In genomic region chr2:87452861-87453260, GRCh38 we compare ENCODE assay signal across 8 cellular contexts.
A peak's percentile ranks its signal among the peaks of the same experiment; 100 is the strongest.
DNase-seq lines count a peak whose midpoint lies in the region; ATAC-seq and TF ChIP-seq lines count a peak whose summit lies in the region.
"Not testable (repeated sequence)": the region's sequence is repeated elsewhere in the genome, so short reads cannot be mapped to it uniquely, and the experiment has no call there.

No MANE protein-coding gene starts in this region.

- H3K36me3 ChIP-seq in left lung: not testable (repeated sequence)

- not testable (repeated sequence) for H3K4me1 ChIP-seq in left lung

- H3K4me3 Mint-ChIP-seq in activated T-helper 1 cell treated with anti-CD3 and anti-CD28 coated beads, Interleukin-12 subunit alpha, Interleukin-12 subunit beta, Interleukin-2, Interleukin-4 antibody, amounts not matched to agents 30 ng/mL and 10 ng/mL and 1 ng/mL, durations not matched to agents 14 hours and 24 hours and 36 hours: peak overlapping the region; percentile 42

- intact Hi-C loops in activated T-helper 1 cell treated with anti-CD3 and anti-CD28 coated beads, Interleukin-12 subunit alpha, Interleukin-12 subunit beta, Interleukin-2, Interleukin-4 antibody, amounts not matched to agents 30 ng/mL and 10 ng/mL and 1 ng/mL, durations not matched to agents 14 hours and 24 hours and 36 hours (cut with micrococcal nuclease); left lung (cut with DNase I); posterior vena cava (cut with DNase I): not testable (repeated sequence)

- H3K9me3 Mint-ChIP-seq in activated T-helper 1 cell treated with anti-CD3 and anti-CD28 coated beads, Interleukin-12 subunit alpha, Interleukin-12 subunit beta, Interleukin-2, Interleukin-4 antibody, amounts not matched to agents 30 ng/mL and 10 ng/mL and 1 ng/mL, durations not matched to agents 14 hours and 24 hours and 36 hours: not testable (repeated sequence)

- H3K27ac ChIP-seq in left lung: not testable (repeated sequence)

- H3K27me3 ChIP-seq in left lung: not testable (repeated sequence)

- H3K27me3 Mint-ChIP-seq in activated T-helper 1 cell treated with anti-CD3 and anti-CD28 coated beads, Interleukin-12 subunit alpha, Interleukin-12 subunit beta, Interleukin-2, Interleukin-4 antibody, amounts not matched to agents 30 ng/mL and 10 ng/mL and 1 ng/mL, durations not matched to agents 14 hours and 24 hours and 36 hours (ENCODE audit: insufficient read depth): not testable (repeated sequence)

- peaks cover 14% of the 10 kb centered on the region for H3K4me1 Mint-ChIP-seq in activated T-helper 1 cell treated with anti-CD3 and anti-CD28 coated beads, Interleukin-12 subunit alpha, Interleukin-12 subunit beta, Interleukin-2, Interleukin-4 antibody, amounts not matched to agents 30 ng/mL and 10 ng/mL and 1 ng/mL, durations not matched to agents 14 hours and 24 hours and 36 hours (ENCODE audit: low read depth)

- H3K27ac Mint-ChIP-seq in activated T-helper 1 cell treated with anti-CD3 and anti-CD28 coated beads, Interleukin-12 subunit alpha, Interleukin-12 subunit beta, Interleukin-2, Interleukin-4 antibody, amounts not matched to agents 30 ng/mL and 10 ng/mL and 1 ng/mL, durations not matched to agents 14 hours and 24 hours and 36 hours: not testable (repeated sequence)

- DNase-seq in A172 (ENCODE audit: low spot score) (peak; percentile 77), EL (peak; percentile 78), LHCN-M2 (ENCODE audit: low read depth) (peak; percentile 48), cardiac fibroblast (ENCODE audit: low read depth in 2 of 2) (peak; percentile 80), fibroblast of the conjunctiva (ENCODE audit: low read depth) (peak; percentile 21), posterior vena cava (ENCODE audit: low spot score) (peak; percentile 82)
- not testable (repeated sequence) for DNase-seq in activated T-helper 1 cell treated with anti-CD3 and anti-CD28 coated beads, Interleukin-12 subunit alpha, Interleukin-12 subunit beta, Interleukin-2, Interleukin-4 antibody, amounts not matched to agents 30 ng/mL and 10 ng/mL and 1 ng/mL, durations not matched to agents 14 hours and 24 hours and 36 hours (ENCODE audit: low spot score); left lung

- H3K36me3 Mint-ChIP-seq in activated T-helper 1 cell treated with anti-CD3 and anti-CD28 coated beads, Interleukin-12 subunit alpha, Interleukin-12 subunit beta, Interleukin-2, Interleukin-4 antibody, amounts not matched to agents 30 ng/mL and 10 ng/mL and 1 ng/mL, durations not matched to agents 14 hours and 24 hours and 36 hours (ENCODE audit: low read depth): not testable (repeated sequence)

- TF ChIP-seq CTCF in cardiac fibroblast (IDR thresholded peaks at IDR 0.05; ENCODE audit: low read depth, low read length); left lung (IDR thresholded peaks at IDR 0.05): not testable (repeated sequence)

- not testable (repeated sequence) for H3K4me3 ChIP-seq in cardiac fibroblast (replicated peaks in 1 of 2; ENCODE audit: low read depth in 2 of 2, low read length in 2 of 2); left lung

- peak; percentile 2 for ATAC-seq in left lung

- not testable (repeated sequence) for H3K9me3 ChIP-seq in left lung
